8 cellular contexts compared by ENCODE assay signal in the genomic region with DNA sequence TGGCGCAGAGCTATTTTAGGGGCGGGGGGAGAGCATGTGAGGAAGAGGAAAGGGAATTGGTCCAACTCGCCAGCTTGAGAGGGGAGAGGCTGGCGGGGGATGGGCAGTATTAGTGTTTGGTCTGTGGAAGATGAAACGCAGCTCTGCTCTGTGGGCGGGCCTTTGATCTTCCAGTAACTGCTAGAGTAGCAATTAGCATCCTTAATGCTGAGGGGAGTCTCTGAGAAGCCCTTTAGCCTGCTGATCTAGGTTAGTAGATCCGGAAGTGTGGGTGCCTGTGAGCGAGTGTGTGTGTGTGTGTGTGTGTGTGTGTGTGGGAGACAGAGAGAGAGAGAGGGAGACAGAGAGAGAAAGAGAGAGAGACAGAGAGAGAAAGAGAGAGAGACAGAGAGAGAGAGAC.
A peak's percentile ranks its signal among the peaks of the same experiment; 100 is the strongest.
DNase-seq lines count a peak whose midpoint lies in the region; ATAC-seq lines count a peak whose summit lies in the region.

No MANE protein-coding gene starts in this region.

- no peak overlapping the region for H3K4me3 ChIP-seq in MG63

- no peaks in the 10 kb centered on the region for H3K36me3 Mint-ChIP-seq in dendritic cell treated with granulocyte-macrophage colony-stimulating factor and Interleukin-4, amounts not matched to agents 40 ng/mL and 50 ng/mL, for 4 days (ENCODE audit: low read depth)
- no peaks in the 10 kb centered on the region for H3K36me3 Mint-ChIP-seq in naive thymus-derived CD8-positive, alpha-beta T cell

- no peaks in the 10 kb centered on the region for H3K9me3 Mint-ChIP-seq in dendritic cell treated with granulocyte-macrophage colony-stimulating factor and Interleukin-4, amounts not matched to agents 40 ng/mL and 50 ng/mL, for 4 days
- peaks cover 0 to 4% (median 0%) of the 10 kb centered on the region in 9 donors for H3K9me3 Mint-ChIP-seq in naive thymus-derived CD8-positive, alpha-beta T cell

- peak; percentile 97 to 99 for ATAC-seq in naive thymus-derived CD8-positive, alpha-beta T cell

- H3K27ac Mint-ChIP-seq in dendritic cell treated with granulocyte-macrophage colony-stimulating factor and Interleukin-4, amounts not matched to agents 40 ng/mL and 50 ng/mL, for 4 days = no peak overlapping the region
- peak overlapping the region; percentile 76 to 98 (median 86) for H3K27ac Mint-ChIP-seq in naive thymus-derived CD8-positive, alpha-beta T cell

- H3K27me3 ChIP-seq in MG63 = no peaks in the 10 kb centered on the region

- intact Hi-C loops in dendritic cell treated with granulocyte-macrophage colony-stimulating factor and Interleukin-4, amounts not matched to agents 40 ng/mL and 50 ng/mL, for 4 days (cut with micrococcal nuclease) = no loop called here

- H3K36me3 ChIP-seq in MG63 = no peaks in the 10 kb centered on the region

- peak overlapping the region; percentile 10 for H3K4me3 Mint-ChIP-seq in dendritic cell treated with granulocyte-macrophage colony-stimulating factor and Interleukin-4, amounts not matched to agents 40 ng/mL and 50 ng/mL, for 4 days
- H3K4me3 Mint-ChIP-seq in naive thymus-derived CD8-positive, alpha-beta T cell = peak overlapping the region; percentile 64 to 90 (median 76)

- DNase-seq in Ammon's horn (ENCODE audit: low spot score) = peak; percentile 43
- DNase-seq in NCI-H1092 (lab: John Stamatoyannopoulos, UW) = peak; percentile 22
- DNase-seq in activated CD4-positive, alpha-beta T cell treated with anti-CD3 and anti-CD28 coated beads for 24 hours (ENCODE audit: low read depth in 2 of 2) = peak; percentile 63 to 75
- DNase-seq in naive thymus-derived CD8-positive, alpha-beta T cell = peak; percentile 36 to 90 (median 71)
- DNase-seq in stimulated activated naive CD4-positive, alpha-beta T cell treated with Interleukin-2 at 50 U/mL for 16 hours (lab: John Stamatoyannopoulos, UW) = peak; percentile 76
- DNase-seq in MG63 = no peak
- DNase-seq in MV-4-11 (lab: John Stamatoyannopoulos, UW) = no peak

- H3K9me3 ChIP-seq in MG63 = no peaks in the 10 kb centered on the region

- peaks cover 6% of the 10 kb centered on the region for H3K27me3 Mint-ChIP-seq in dendritic cell treated with granulocyte-macrophage colony-stimulating factor and Interleukin-4, amounts not matched to agents 40 ng/mL and 50 ng/mL, for 4 days
- peaks cover 0 to 4% (median 0%) of the 10 kb centered on the region in 5 donors for H3K27me3 Mint-ChIP-seq in naive thymus-derived CD8-positive, alpha-beta T cell

- POLR2A ChIA-PET in naive thymus-derived CD8-positive, alpha-beta T cell (lab: Charles Lee) = interaction anchor here (0.6 to 5.2 kb wide), 11 partner anchors 11 to 594 kb away, joined by 3 to 37 read pairs (median 5); no protein-coding TSS in a partner anchor

- H3K4me1 Mint-ChIP-seq in dendritic cell treated with granulocyte-macrophage colony-stimulating factor and Interleukin-4, amounts not matched to agents 40 ng/mL and 50 ng/mL, for 4 days (ENCODE audit: low read depth) = peaks cover 10% of the 10 kb centered on the region
- peaks cover 13 to 31% (median 25%) of the 10 kb centered on the region in 4 donors for H3K4me1 Mint-ChIP-seq in naive thymus-derived CD8-positive, alpha-beta T cell

Comparison
In these comparisons a context has a peak if more than half of its experiments do, and no peak if none do; other contexts are left out.
1. DNase-seq: peak in Ammon's horn (single experiment), NCI-H1092 (single experiment), activated CD4-positive, alpha-beta T cell treated with anti-CD3 and anti-CD28 coated beads for 24 hours (2 of 2), naive thymus-derived CD8-positive, alpha-beta T cell (10 of 10) and stimulated activated naive CD4-positive, alpha-beta T cell treated with Interleukin-2 at 50 U/mL for 16 hours (single experiment); none in MG63 (single experiment) and MV-4-11 (single experiment).